25 cellular contexts compared by ENCODE assay signal in genomic region chr9:27054125-27054524, GRCh38. TPM values are rescaled to one million over a fixed set of nuclear protein-coding genes. Genes with fewer than 3 reads are reported as not detected.
DNase-seq lines count a peak whose midpoint lies in the region; ATAC-seq and TF ChIP-seq lines count a peak whose summit lies in the region.
"Had no signal": no experiment of that assay in that cellular context is flagged by ENCODE, and none has a peak within 500 bp of the region (broad histone marks: within the 10 kb centered on the region; RNA-seq: fewer than 3 reads in every experiment).

No MANE protein-coding gene starts in this region.

- no peaks in the 10 kb centered on the region for H4K20me1 ChIP-seq in IMR-90 (ENCODE audit: insufficient read depth, low read length)

- no peak overlapping the region for H4K91ac ChIP-seq in IMR-90 (ENCODE audit: insufficient read depth, low read depth, low read length)

- H3K9ac ChIP-seq in IMR-90 (ENCODE audit: low read depth, low read length) = no peak overlapping the region

- no TSS peak for BruUV-seq in IMR-90 (replicated peaks; lab: Mats Ljungman, UMichigan)

- H3K4me3 ChIP-seq in IMR-90 (ENCODE audit: insufficient read depth, low read depth, low read length) = no peak overlapping the region
- H3K4me3 ChIP-seq in spleen = no peak overlapping the region
- H3K4me3 ChIP-seq: MG63 had no signal

- H3K4me1 ChIP-seq in IMR-90 (ENCODE audit: control insufficient read depth, insufficient read depth, low read length) (peaks cover 3% of the 10 kb centered on the region; the same call in 1 of the 2 replicates), spleen (peaks cover 0 to 3% (median 0%) of the 10 kb centered on the region in 6 donors)

- peak overlapping the region; percentile 73; the same call in 1 of the 2 replicates for H3K18ac ChIP-seq in IMR-90 (ENCODE audit: low read depth, low read length)

- no peak overlapping the region for H2AFZ ChIP-seq in IMR-90 (replicated peaks; ENCODE audit: low read length, poor library complexity)

- H3K27ac Mint-ChIP-seq in activated T-helper 17 cell treated with anti-CD3 and anti-CD28 coated beads, Interleukin-2, amount 50 U/mL, for 72 hours = no peak overlapping the region
- no peak overlapping the region for H3K27ac Mint-ChIP-seq in activated T-cell treated with anti-CD3 and anti-CD28 coated beads, Interleukin-2, amount 50 U/mL, for 72 hours
- H3K27ac Mint-ChIP-seq: CD8-positive, alpha-beta T cell had no signal

- H3K27me3 ChIP-seq in IMR-90 (ENCODE audit: control insufficient read depth, insufficient read depth, low read length) (no peaks in the 10 kb centered on the region), spleen (replicated peaks in 1 of 7) (no peaks in the 10 kb centered on the region)
- H3K27me3 ChIP-seq: MG63 had no signal

- H3K36me3 ChIP-seq in IMR-90 (ENCODE audit: control insufficient read depth, insufficient read depth, low read length) (no peaks in the 10 kb centered on the region), spleen (peaks cover 0 to 45% (median 8%) of the 10 kb centered on the region in 6 donors)
- H3K36me3 ChIP-seq: MG63 had no signal

- H3K56ac ChIP-seq in IMR-90 (ENCODE audit: extremely low read depth, insufficient read depth, low read length) = no peak overlapping the region

- H3K79me1 ChIP-seq in IMR-90 (ENCODE audit: low read depth in 1 of 2, low read length in 2 of 2) = no peaks in the 10 kb centered on the region

- TF ChIP-seq CTCF in IMR-90 (conservative IDR thresholded peaks at IDR 0.05; ENCODE audit: low read depth, low read length) (no peak), spleen (IDR thresholded peaks at IDR 0.05 in 8 of 11, conservative IDR thresholded peaks at IDR 0.05 in 3 of 11) (no peak)

- dilution Hi-C loops in IMR-90 (cut with HindIII; ENCODE audit: low sequenced_read_pairs, unreplicated experiment) = no loop called here

- peaks cover 9% of the 10 kb centered on the region for H3K36me3 Mint-ChIP-seq in activated T-helper 17 cell treated with anti-CD3 and anti-CD28 coated beads, Interleukin-2, amount 50 U/mL, for 72 hours (ENCODE audit: low read depth)
- H3K36me3 Mint-ChIP-seq in activated T-cell treated with anti-CD3 and anti-CD28 coated beads, Interleukin-2, amount 50 U/mL, for 72 hours (ENCODE audit: insufficient read depth in 2 of 2) = peaks cover 0 to 3% of the 10 kb centered on the region in 2 donors

- no peak overlapping the region for H2BK120ac ChIP-seq in IMR-90 (ENCODE audit: low read depth, low read length)

- no peaks in the 10 kb centered on the region for H3K9me3 ChIP-seq in IMR-90 (ENCODE audit: control insufficient read depth, insufficient read depth, low read length)
- H3K9me3 ChIP-seq in spleen = no peaks in the 10 kb centered on the region
- H3K9me3 ChIP-seq: MG63 had no signal

- no peak overlapping the region for H3K23ac ChIP-seq in IMR-90 (ENCODE audit: low read depth, low read length)

- WGBS in IMR-90 (ENCODE audit: extremely low coverage in 2 of 2, insufficient read length in 1 of 2), 2 experiments = no CpG with 5 or more reads among the region's 1 CpG
- 93 to 100% (median 97%) methylated on average over 1 of the region's 1 CpG for WGBS in spleen, 5 donors

- H3K4me1 Mint-ChIP-seq in activated T-helper 17 cell treated with anti-CD3 and anti-CD28 coated beads, Interleukin-2, amount 50 U/mL, for 72 hours = no peaks in the 10 kb centered on the region
- no peaks in the 10 kb centered on the region for H3K4me1 Mint-ChIP-seq in activated T-cell treated with anti-CD3 and anti-CD28 coated beads, Interleukin-2, amount 50 U/mL, for 72 hours (ENCODE audit: low read depth)

- intact Hi-C loops in IMR-90 (cut with micrococcal nuclease) (no loop called here), left colon (cut with DNase I, micrococcal nuclease) (no loop called here), spleen (cut with DNase I; ENCODE audit: low total_unique reads) (no loop called here)

- H3K27me3 Mint-ChIP-seq in activated T-helper 17 cell treated with anti-CD3 and anti-CD28 coated beads, Interleukin-2, amount 50 U/mL, for 72 hours = no peaks in the 10 kb centered on the region
- no peaks in the 10 kb centered on the region for H3K27me3 Mint-ChIP-seq in activated T-cell treated with anti-CD3 and anti-CD28 coated beads, Interleukin-2, amount 50 U/mL, for 72 hours (ENCODE audit: low read depth)

- H3K4me2 ChIP-seq in IMR-90 (ENCODE audit: low read depth, low read length) = no peak overlapping the region

- no peaks in the 10 kb centered on the region for H3K9me1 ChIP-seq in IMR-90 (ENCODE audit: insufficient read depth, low read length)

- H3K4me3 Mint-ChIP-seq in activated T-helper 17 cell treated with anti-CD3 and anti-CD28 coated beads, Interleukin-2, amount 50 U/mL, for 72 hours = no peak overlapping the region
- H3K4me3 Mint-ChIP-seq in activated T-cell treated with anti-CD3 and anti-CD28 coated beads, Interleukin-2, amount 50 U/mL, for 72 hours = no peak overlapping the region
- H3K4me3 Mint-ChIP-seq: CD8-positive, alpha-beta T cell had no signal

- no peak for TF ChIP-seq RAD21 in IMR-90 (IDR thresholded peaks at IDR 0.05; ENCODE audit: low read length)

- H2AK5ac ChIP-seq in IMR-90 (ENCODE audit: low read depth, low read length) = no peak overlapping the region

- H3K27ac ChIP-seq in IMR-90 (ENCODE audit: insufficient read depth, low read length) (no peak overlapping the region), spleen (peak overlapping the region in 6 of 8 donors; percentile 29 to 63 (median 43))

- H4K8ac ChIP-seq in IMR-90 (ENCODE audit: low read depth in 2 of 2, low read length in 2 of 2) = no peak overlapping the region

- H2BK20ac ChIP-seq in IMR-90 (ENCODE audit: low read depth, low read length) = no peak overlapping the region

- CTCF ChIA-PET in IMR-90 (lab: Yijun Ruan, JAX) = no interaction called here

- H4K5ac ChIP-seq in IMR-90 (ENCODE audit: low read depth, low read length) = peak overlapping the region; percentile 69; the same call in 1 of the 2 replicates

- in situ Hi-C loops in IMR-90 (cut with MboI; ENCODE audit: low sequenced_read_pairs) = no loop called here

- no peaks in the 10 kb centered on the region for H3K9me3 Mint-ChIP-seq in activated T-helper 17 cell treated with anti-CD3 and anti-CD28 coated beads, Interleukin-2, amount 50 U/mL, for 72 hours
- no peaks in the 10 kb centered on the region for H3K9me3 Mint-ChIP-seq in activated T-cell treated with anti-CD3 and anti-CD28 coated beads, Interleukin-2, amount 50 U/mL, for 72 hours
- H3K9me3 Mint-ChIP-seq: CD8-positive, alpha-beta T cell had no signal

- no peak for ATAC-seq in IMR-90 (ENCODE audit: low read depth)
- ATAC-seq in left colon = peak; percentile 70
- ATAC-seq in activated T-helper 17 cell treated with anti-CD3 and anti-CD28 coated beads, Interleukin-2, amount 50 U/mL, for 72 hours (replicated peaks) = no peak
- no peak for ATAC-seq in activated T-cell treated with anti-CD3 and anti-CD28 coated beads, Interleukin-2, amount 50 U/mL, for 72 hours (replicated peaks in 1 of 2)
- ATAC-seq: CD8-positive, alpha-beta T cell; Panc1; SK-N-SH treated with all-trans-retinoic acid at 6 μM for 48 hours had no signal

- H3K4ac ChIP-seq in IMR-90 (ENCODE audit: low read depth, low read length) = no peak overlapping the region

- no peak overlapping the region for H2BK15ac ChIP-seq in IMR-90 (ENCODE audit: low read depth, low read length)

- POLR2A ChIA-PET in IMR-90 (lab: Charles Lee; ENCODE audit: unreplicated experiment) = no interaction called here

- DNase-seq in IMR-90 (no peak), OCI-M1 (lab: John Stamatoyannopoulos, UW) (peak; percentile 22), left colon (no peak), spleen (no peak), NCI-H69 (lab: John Stamatoyannopoulos, UW) (no peak)
- no peak for DNase-seq in activated T-cell treated with anti-CD3 and anti-CD28 coated beads, Interleukin-2, amount 50 U/mL, for 72 hours
- DNase-seq: AML-193; C1 segment of cervical spinal cord; CD8-positive, alpha-beta T cell; DND-41; Kasumi-1; MG63; NCI-H1417; NCI-H187 treated with DMSO at 0.1 percent for 48 hours; NCI-H226; NCI-H510A treated with DMSO at 0.1 percent for 48 hours; NCI-H774; NK-92 treated with Interleukin-12 subunit alpha and Interleukin-12 subunit beta, amount 100 ng/mL, for 24 hours; SIG-M5 had no signal

- no peak overlapping the region for H3K14ac ChIP-seq in IMR-90 (replicated peaks; ENCODE audit: low read depth, low read length)

- no peak overlapping the region for H2AK9ac ChIP-seq in IMR-90 (replicated peaks; ENCODE audit: low read depth, low read length, poor library complexity)

- H2BK5ac ChIP-seq in IMR-90 (ENCODE audit: low read depth, low read length, poor library complexity, severe bottlenecking) = no peak overlapping the region

- no peak for TF ChIP-seq POLR2A in IMR-90 (IDR thresholded peaks at IDR 0.05; ENCODE audit: low read depth, low read length)
- no peak for TF ChIP-seq POLR2A in spleen (IDR thresholded peaks at IDR 0.05)

TF ChIP-seq in IMR-90, 13 proteins besides CTCF, POLR2A, EP300 and RAD21 (continues in another document):
- TF ChIP-seq SMC3 (IDR thresholded peaks at IDR 0.05; ENCODE audit: low read depth, low read length) = no peak
- no peak for TF ChIP-seq MAFK (IDR thresholded peaks at IDR 0.05; ENCODE audit: low read depth, low read length)
- TF ChIP-seq MAZ (IDR thresholded peaks at IDR 0.05; ENCODE audit: borderline replicate concordance, low read depth, low read length) = no peak

RNA-seq across cellular contexts. Expression of gene LRRC19, which starts 48.7 kb away (rescaled TPM):
- not detected in 2 replicates for total RNA-seq in IMR-90 (2012; rRNA removed)
- polyA plus RNA-seq in IMR-90 (2012; rRNA removed) = not detected in 2 replicates
- not detected in 2 replicates for polyA plus RNA-seq in IMR-90 (2012; cell fraction: cytosol; rRNA removed)
- polyA plus RNA-seq in IMR-90 (2012; cell fraction: nucleus; rRNA removed; ENCODE audit: low replicate concordance) = not detected in 2 replicates
- 100 to 1,000 TPM in 1 of 2 donors, 10 to 100 TPM in 1; 98.5 to 116 TPM for total RNA-seq in left colon
- total RNA-seq in spleen = not detected
- not detected for polyA plus RNA-seq in spleen
- not detected for total RNA-seq in activated T-helper 17 cell treated with anti-CD3 and anti-CD28 coated beads, Interleukin-2, amount 50 U/mL, for 72 hours
- total RNA-seq in activated T-cell treated with anti-CD3 and anti-CD28 coated beads, Interleukin-2, amount 50 U/mL, for 72 hours = not detected
- total RNA-seq: A172; CD8-positive, alpha-beta T cell; H4 had no signal
- polyA plus RNA-seq: AG04450 had no signal

RNA-seq across cellular contexts. Expression of gene TEK, which starts 54.9 kb away (rescaled TPM):
- total RNA-seq in IMR-90 (2012; rRNA removed) = 10.8 and 11.7 TPM in 2 replicates
- 4.9 and 6.3 TPM in 2 replicates for polyA plus RNA-seq in IMR-90 (2012; rRNA removed)
- 2.4 TPM in 2 replicates for polyA plus RNA-seq in IMR-90 (2012; cell fraction: cytosol; rRNA removed)
- polyA plus RNA-seq in IMR-90 (2012; cell fraction: nucleus; rRNA removed; ENCODE audit: low replicate concordance) = 1.1 and 6.6 TPM in 2 replicates
- total RNA-seq in left colon = 1 to 10 TPM; 2.4 to 4.2 TPM
- 10 to 100 TPM; 27.0 to 58.7 (median 53.1) TPM for total RNA-seq in spleen
- polyA plus RNA-seq in spleen = 1 to 10 TPM; 2.6 to 5.7 (median 2.8) TPM
- total RNA-seq in activated T-helper 17 cell treated with anti-CD3 and anti-CD28 coated beads, Interleukin-2, amount 50 U/mL, for 72 hours = not detected
- not detected for total RNA-seq in activated T-cell treated with anti-CD3 and anti-CD28 coated beads, Interleukin-2, amount 50 U/mL, for 72 hours
- total RNA-seq: CD8-positive, alpha-beta T cell had no signal

Comparison
In these comparisons a context has a peak if more than half of its experiments do, and no peak if none do; other contexts are left out.
1. RNA of gene LRRC19, which starts 48.7 kb away (total RNA-seq): 98.5 to 116 TPM in left colon; not detected in IMR-90, not detected in spleen, not detected in activated T-helper 17 cell treated with anti-CD3 and anti-CD28 coated beads, Interleukin-2, amount 50 U/mL, for 72 hours and not detected in activated T-cell treated with anti-CD3 and anti-CD28 coated beads, Interleukin-2, amount 50 U/mL, for 72 hours; every median in the first group is over 10 times any median in the second.